ENCODE assay signal across 1 cellular context in genomic region chr2:215692387-215693079, GRCh38.
TF ChIP-seq lines count a peak whose summit lies in the region.

No MANE protein-coding gene starts in this region.

TF ChIP-seq in HepG2, 621 proteins besides CTCF, POLR2A, EP300 and RAD21 (continued from another document):
- TF ChIP-seq, protein P1, sequence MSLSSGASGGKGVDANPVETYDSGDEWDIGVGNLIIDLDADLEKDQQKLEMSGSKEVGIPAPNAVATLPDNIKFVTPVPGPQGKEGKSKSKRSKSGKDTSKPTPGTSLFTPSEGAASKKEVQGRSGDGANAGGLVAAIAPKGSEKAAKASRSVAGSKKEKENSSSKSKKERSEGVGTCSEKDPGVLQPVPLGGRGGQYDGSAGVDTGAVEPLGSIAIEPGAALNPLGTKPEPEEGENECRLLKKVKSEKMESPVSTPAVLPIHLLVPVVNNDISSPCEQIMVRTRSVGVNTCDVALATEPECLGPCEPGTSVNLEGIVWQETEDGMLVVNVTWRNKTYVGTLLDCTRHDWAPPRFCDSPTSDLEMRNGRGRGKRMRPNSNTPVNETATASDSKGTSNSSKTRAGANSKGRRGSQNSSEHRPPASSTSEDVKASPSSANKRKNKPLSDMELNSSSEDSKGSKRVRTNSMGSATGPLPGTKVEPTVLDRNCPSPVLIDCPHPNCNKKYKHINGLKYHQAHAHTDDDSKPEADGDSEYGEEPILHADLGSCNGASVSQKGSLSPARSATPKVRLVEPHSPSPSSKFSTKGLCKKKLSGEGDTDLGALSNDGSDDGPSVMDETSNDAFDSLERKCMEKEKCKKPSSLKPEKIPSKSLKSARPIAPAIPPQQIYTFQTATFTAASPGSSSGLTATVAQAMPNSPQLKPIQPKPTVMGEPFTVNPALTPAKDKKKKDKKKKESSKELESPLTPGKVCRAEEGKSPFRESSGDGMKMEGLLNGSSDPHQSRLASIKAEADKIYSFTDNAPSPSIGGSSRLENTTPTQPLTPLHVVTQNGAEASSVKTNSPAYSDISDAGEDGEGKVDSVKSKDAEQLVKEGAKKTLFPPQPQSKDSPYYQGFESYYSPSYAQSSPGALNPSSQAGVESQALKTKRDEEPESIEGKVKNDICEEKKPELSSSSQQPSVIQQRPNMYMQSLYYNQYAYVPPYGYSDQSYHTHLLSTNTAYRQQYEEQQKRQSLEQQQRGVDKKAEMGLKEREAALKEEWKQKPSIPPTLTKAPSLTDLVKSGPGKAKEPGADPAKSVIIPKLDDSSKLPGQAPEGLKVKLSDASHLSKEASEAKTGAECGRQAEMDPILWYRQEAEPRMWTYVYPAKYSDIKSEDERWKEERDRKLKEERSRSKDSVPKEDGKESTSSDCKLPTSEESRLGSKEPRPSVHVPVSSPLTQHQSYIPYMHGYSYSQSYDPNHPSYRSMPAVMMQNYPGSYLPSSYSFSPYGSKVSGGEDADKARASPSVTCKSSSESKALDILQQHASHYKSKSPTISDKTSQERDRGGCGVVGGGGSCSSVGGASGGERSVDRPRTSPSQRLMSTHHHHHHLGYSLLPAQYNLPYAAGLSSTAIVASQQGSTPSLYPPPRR (CRISPR knock-in tag; IDR thresholded peaks at IDR 0.05; ENCODE audit: borderline replicate concordance), result 0 out of 2 replicates have a peak, but pooled peaks have one; percentile 24
- TF ChIP-seq MZF1 (CRISPR knock-in tag; IDR thresholded peaks at IDR 0.05; ENCODE audit: borderline replicate concordance) (no peak), ZNF766 (CRISPR knock-in tag; IDR thresholded peaks at IDR 0.05; ENCODE audit: borderline replicate concordance) (no peak), HNRNPUL1 (IDR thresholded peaks at IDR 0.05; ENCODE audit: low read depth, low read length) (no peak), ZSCAN25 (CRISPR knock-in tag; IDR thresholded peaks at IDR 0.05) (no peak), ESRRA (CRISPR knock-in tag; IDR thresholded peaks at IDR 0.05; ENCODE audit: low read depth) (no peak), MEIS2 (CRISPR knock-in tag; IDR thresholded peaks at IDR 0.05) (no peak), ZFYVE20 (CRISPR knock-in tag; IDR thresholded peaks at IDR 0.05; ENCODE audit: borderline replicate concordance, low read depth) (no peak)
- TF ChIP-seq, protein P2, sequence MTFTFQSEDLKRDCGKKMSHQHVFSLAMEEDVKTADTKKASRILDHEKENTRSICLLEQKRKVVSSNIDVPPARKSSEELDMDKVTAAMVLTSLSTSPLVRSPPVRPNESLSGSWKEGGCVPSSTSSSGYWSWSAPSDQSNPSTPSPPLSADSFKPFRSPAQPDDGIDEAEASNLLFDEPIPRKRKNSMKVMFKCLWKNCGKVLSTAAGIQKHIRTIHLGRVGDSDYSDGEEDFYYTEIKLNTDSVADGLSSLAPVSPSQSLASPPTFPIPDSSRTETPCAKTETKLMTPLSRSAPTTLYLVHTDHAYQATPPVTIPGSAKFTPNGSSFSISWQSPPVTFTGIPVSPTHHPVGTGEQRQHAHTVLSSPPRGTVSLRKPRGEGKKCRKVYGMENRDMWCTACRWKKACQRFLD (CRISPR knock-in tag; IDR thresholded peaks at IDR 0.05; ENCODE audit: borderline replicate concordance), result no peak
- TF ChIP-seq, protein P3, sequence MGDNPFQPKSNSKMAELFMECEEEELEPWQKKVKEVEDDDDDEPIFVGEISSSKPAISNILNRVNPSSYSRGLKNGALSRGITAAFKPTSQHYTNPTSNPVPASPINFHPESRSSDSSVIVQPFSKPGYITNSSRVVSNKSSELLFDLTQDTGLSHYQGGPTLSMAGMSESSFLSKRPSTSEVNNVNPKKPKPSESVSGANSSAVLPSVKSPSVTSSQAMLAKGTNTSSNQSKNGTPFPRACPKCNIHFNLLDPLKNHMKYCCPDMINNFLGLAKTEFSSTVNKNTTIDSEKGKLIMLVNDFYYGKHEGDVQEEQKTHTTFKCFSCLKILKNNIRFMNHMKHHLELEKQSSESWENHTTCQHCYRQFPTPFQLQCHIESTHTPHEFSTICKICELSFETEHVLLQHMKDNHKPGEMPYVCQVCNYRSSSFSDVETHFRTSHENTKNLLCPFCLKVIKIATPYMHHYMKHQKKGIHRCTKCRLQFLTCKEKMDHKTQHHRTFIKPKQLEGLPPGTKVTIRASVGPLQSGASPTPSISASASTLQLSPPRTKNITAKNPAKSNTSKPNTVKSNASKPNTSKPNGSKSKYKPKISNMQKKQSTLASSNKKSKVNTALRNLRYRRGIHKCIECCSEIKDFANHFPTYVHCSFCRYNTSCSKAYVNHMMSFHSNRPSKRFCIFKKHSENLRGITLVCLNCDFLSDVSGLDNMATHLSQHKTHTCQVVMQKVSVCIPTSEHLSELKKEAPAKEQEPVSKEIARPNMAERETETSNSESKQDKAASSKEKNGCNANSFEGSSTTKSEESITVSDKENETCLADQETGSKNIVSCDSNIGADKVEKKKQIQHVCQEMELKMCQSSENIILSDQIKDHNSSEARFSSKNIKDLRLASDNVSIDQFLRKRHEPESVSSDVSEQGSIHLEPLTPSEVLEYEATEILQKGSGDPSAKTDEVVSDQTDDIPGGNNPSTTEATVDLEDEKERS (CRISPR knock-in tag; IDR thresholded peaks at IDR 0.05), result 0 out of 2 replicates have a peak, but pooled peaks have one; percentile 59
